ENCODE assay signal across 16 cellular contexts in the genomic region with DNA sequence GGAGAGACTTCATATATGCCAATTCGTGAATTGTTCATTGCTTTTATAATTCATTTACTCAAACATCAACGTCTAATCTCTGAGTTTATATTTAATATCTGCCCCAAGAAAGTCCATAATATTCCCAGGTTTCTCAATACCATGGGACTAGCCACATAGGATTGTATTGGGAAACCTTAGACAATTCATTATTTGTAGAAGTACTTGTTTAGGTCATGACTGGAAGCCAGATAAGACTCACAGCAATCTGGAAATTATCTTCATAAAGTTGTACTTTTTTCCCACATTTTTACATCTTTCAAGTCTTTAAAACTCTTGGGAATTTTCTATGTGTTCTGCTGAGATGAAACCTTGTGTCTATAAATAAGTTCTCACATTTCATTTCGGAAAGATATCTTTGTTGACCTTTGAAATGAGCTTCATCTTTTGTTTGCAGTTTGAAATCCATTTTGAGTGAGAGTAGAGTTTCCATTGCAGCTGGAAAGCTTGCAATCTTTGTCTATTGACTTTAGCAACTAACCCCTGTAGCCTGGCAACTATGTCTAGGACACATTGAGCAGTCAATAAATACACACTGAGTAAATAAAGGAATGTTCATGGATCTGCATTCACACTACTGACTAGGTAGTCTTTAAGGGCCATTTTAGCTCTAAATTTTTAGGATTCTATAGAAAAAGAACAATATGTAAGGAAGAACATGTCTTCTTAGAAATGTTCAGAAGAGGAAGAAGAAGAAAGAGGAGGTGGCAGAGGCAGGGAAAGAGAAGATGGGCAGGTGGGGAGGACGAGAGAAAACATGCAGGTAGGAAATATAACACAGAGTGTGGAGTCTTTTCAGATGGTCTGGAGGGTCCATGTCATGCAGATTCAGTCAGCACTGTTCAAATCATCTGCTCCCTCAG.
DNase-seq lines count a peak whose midpoint lies in the region; TF ChIP-seq lines count a peak whose summit lies in the region.
"Had no signal": no experiment of that assay in that cellular context is flagged by ENCODE, and none has a peak within 500 bp of the region (broad histone marks: within the 10 kb centered on the region; RNA-seq: fewer than 3 reads in every experiment).

No MANE protein-coding gene starts in this region.

- DNase-seq in LNCaP clone FGC (ENCODE audit: low read depth): peak; percentile 84
- peak; percentile 95 for DNase-seq in NCI-H774 (lab: John Stamatoyannopoulos, UW)
- DNase-seq in left kidney (ENCODE audit: low read depth, low spot score): peak; percentile 7
- DNase-seq in SKM-1 treated with dmso at 0.1 percent for 144 hours (lab: John Stamatoyannopoulos, UW; ENCODE audit: unreplicated experiment): no peak
- DNase-seq in Ammon's horn (ENCODE audit: low spot score): no peak
- DNase-seq in lower leg skin (ENCODE audit: low spot score in 2 of 2): no peak
- no peak for DNase-seq in NCI-H1048 (lab: John Stamatoyannopoulos, UW)
- DNase-seq: DND-41; mesendoderm; MM.1S; OCI-M1; stimulated activated CD4-positive, alpha-beta T cell treated with anti-CD3 and anti-CD28 coated beads, Interleukin-4, amount 100 ng/mL, for 24 hours; stimulated activated naive CD4-positive, alpha-beta T cell had no signal

- H3K4me3 ChIP-seq in LNCaP clone FGC (ENCODE audit: low read depth, low read length) (0 out of 2 replicates have a peak overlapping the region, but pooled peaks have one; percentile 8), lower leg skin (ENCODE audit: low read depth, poor library complexity, severe bottlenecking) (no peak overlapping the region)
- H3K4me3 ChIP-seq: breast epithelium, vagina had no signal

- intact Hi-C loops in lower leg skin (cut with DNase I; ENCODE audit: low total_unique reads): no loop called here

- TF ChIP-seq CTCF in 22Rv1 (IDR thresholded peaks at IDR 0.05): no peak
- TF ChIP-seq CTCF in LNCaP clone FGC (IDR thresholded peaks at IDR 0.05; ENCODE audit: control insufficient read depth, extremely low read depth, insufficient read depth): no peak
- no peak for TF ChIP-seq CTCF in lower leg skin (IDR thresholded peaks at IDR 0.05)

- no peak for TF ChIP-seq POLR2A in lower leg skin (IDR thresholded peaks at IDR 0.05)

- peak overlapping the region; percentile 79 for H3K27ac ChIP-seq in 22Rv1
- H3K27ac ChIP-seq: breast epithelium, vagina had no signal

- WGBS in lower leg skin, 2 donors: 66 to 73% methylated on average over 4 of the region's 4 CpGs

Comparison
In these comparisons a context has a peak if more than half of its experiments do, and no peak if none do; other contexts are left out.
1. DNase-seq: peak in LNCaP clone FGC (single experiment), NCI-H774 (single experiment) and left kidney (single experiment); none in SKM-1 treated with dmso at 0.1 percent for 144 hours (single experiment), Ammon's horn (single experiment), lower leg skin (0 of 2) and NCI-H1048 (single experiment).